Comparison of ENCODE assay signal across 25 cellular contexts in genomic region chr17:19331553-19332245, GRCh38. TPM values are rescaled to one million over a fixed set of nuclear protein-coding genes. Genes with fewer than 3 reads are reported as not detected.
A peak's percentile ranks its signal among the peaks of the same experiment; 100 is the strongest.
DNase-seq lines count a peak whose midpoint lies in the region; ATAC-seq and TF ChIP-seq lines count a peak whose summit lies in the region.
"Had no signal": no experiment of that assay in that cellular context is flagged by ENCODE, and none has a peak within 500 bp of the region (broad histone marks: within the 10 kb centered on the region; RNA-seq: fewer than 3 reads in every experiment).

No MANE protein-coding gene starts in this region.

- H3K4me2 ChIP-seq in neuronal stem cell (ENCODE audit: insufficient read depth, low read length, poor library complexity, severe bottlenecking), result no peak overlapping the region

- intact Hi-C loops in upper lobe of right lung (cut with DNase I), result no loop called here
- intact Hi-C loops in activated T-helper 2 cell treated with anti-CD3 and anti-CD28 coated beads, Interferon-gamma antibody, Interleukin-2, Interleukin-4, amounts not matched to agents 10 μg/mL and 5 μg/mL and 100 μg/mL, durations not matched to agents 14 hours and 24 hours and 36 hours (cut with micrococcal nuclease), result no loop called here

- H3K9me3 Mint-ChIP-seq in endodermal cell, result peaks cover 1% of the 10 kb centered on the region
- no peaks in the 10 kb centered on the region for H3K9me3 Mint-ChIP-seq in activated T-helper 2 cell treated with anti-CD3 and anti-CD28 coated beads, Interferon-gamma antibody, Interleukin-2, Interleukin-4, amounts not matched to agents 10 μg/mL and 5 μg/mL and 100 μg/mL, durations not matched to agents 14 hours and 24 hours and 36 hours
- H3K9me3 Mint-ChIP-seq: activated naive CD4-positive, alpha-beta T cell treated with anti-CD3 and anti-CD28 coated beads, Interleukin-2, amount 10 ng/mL, durations not matched to agents 7 days and 5 days; activated T-cell treated with anti-CD3 and anti-CD28 coated beads, Interleukin-2, amount 50 U/mL, for 72 hours; CD8-positive, alpha-beta T cell; central memory CD8-positive, alpha-beta T cell had no signal

- 91 to 94% methylated on average over 5 to 13 of the region's 13 CpGs for WGBS in endodermal cell (ENCODE audit: insufficient coverage in 1 of 2, insufficient read length in 1 of 2), 2 experiments
- WGBS in neuronal stem cell (ENCODE audit: extremely low coverage in 2 of 2, insufficient read length in 2 of 2, insufficient replicate concordance in 1 of 2), 2 donors, result no CpG with 5 or more reads among the region's 13 CpGs

- no peak overlapping the region for H3K4ac ChIP-seq in neuronal stem cell (ENCODE audit: low read length)

- H3K4me1 ChIP-seq in SJSA1 (replicated peaks) (peaks cover 51% of the 10 kb centered on the region), endodermal cell (ENCODE audit: control insufficient read depth, insufficient read depth, low read length) (no peaks in the 10 kb centered on the region), neuronal stem cell (ENCODE audit: control insufficient read depth in 2 of 2, insufficient read depth in 1 of 2, low read depth in 1 of 2, low read length in 2 of 2) (peaks cover 8 to 20% of the 10 kb centered on the region in 2 donors), upper lobe of right lung (no peaks in the 10 kb centered on the region), SJCRH30 (peaks cover 18% of the 10 kb centered on the region)

- H2AFZ ChIP-seq in neuronal stem cell (ENCODE audit: low read length), result no peak overlapping the region

- H3K36me3 Mint-ChIP-seq in endodermal cell (ENCODE audit: low read depth), result peaks cover 29% of the 10 kb centered on the region
- H3K36me3 Mint-ChIP-seq in activated T-helper 2 cell treated with anti-CD3 and anti-CD28 coated beads, Interferon-gamma antibody, Interleukin-2, Interleukin-4, amounts not matched to agents 10 μg/mL and 5 μg/mL and 100 μg/mL, durations not matched to agents 14 hours and 24 hours and 36 hours (ENCODE audit: low read depth), result no peaks in the 10 kb centered on the region
- H3K36me3 Mint-ChIP-seq: activated naive CD4-positive, alpha-beta T cell treated with anti-CD3 and anti-CD28 coated beads, Interleukin-2, amount 10 ng/mL, durations not matched to agents 7 days and 5 days; CD8-positive, alpha-beta T cell had no signal

- peak overlapping the region; percentile 84 for H3K27ac ChIP-seq in SJSA1
- peak overlapping the region; percentile 67 for H3K27ac ChIP-seq in endodermal cell (ENCODE audit: low read depth, low read length)
- H3K27ac ChIP-seq in neuronal stem cell (replicated peaks; ENCODE audit: low read length), result no peak overlapping the region
- H3K27ac ChIP-seq in upper lobe of right lung, result no peak overlapping the region
- no peak overlapping the region for H3K27ac ChIP-seq in SJCRH30
- H3K27ac ChIP-seq: gastroesophageal sphincter, ovary had no signal

- H2BK120ac ChIP-seq in neuronal stem cell (ENCODE audit: low read depth, low read length), result no peak overlapping the region

- H3K9ac ChIP-seq in endodermal cell (ENCODE audit: extremely low read depth, low read length, poor library complexity, severe bottlenecking) (no peak overlapping the region), neuronal stem cell (ENCODE audit: low read depth, low read length, poor library complexity) (peak overlapping the region; percentile 10)

- H3K79me1 ChIP-seq in neuronal stem cell (ENCODE audit: low read depth, low read length), result no peaks in the 10 kb centered on the region

- no peak overlapping the region for H2BK15ac ChIP-seq in neuronal stem cell (ENCODE audit: low read length)

- TF ChIP-seq CTCF in endodermal cell (conservative IDR thresholded peaks at IDR 0.05) (no peak), upper lobe of right lung (IDR thresholded peaks at IDR 0.05) (no peak)

- no peak overlapping the region for H3K14ac ChIP-seq in neuronal stem cell (ENCODE audit: low read length)

- H3K27me3 Mint-ChIP-seq in endodermal cell (ENCODE audit: insufficient read depth), result no peaks in the 10 kb centered on the region
- peaks cover 2% of the 10 kb centered on the region for H3K27me3 Mint-ChIP-seq in activated T-helper 2 cell treated with anti-CD3 and anti-CD28 coated beads, Interferon-gamma antibody, Interleukin-2, Interleukin-4, amounts not matched to agents 10 μg/mL and 5 μg/mL and 100 μg/mL, durations not matched to agents 14 hours and 24 hours and 36 hours (ENCODE audit: low read depth)
- H3K27me3 Mint-ChIP-seq: central memory CD8-positive, alpha-beta T cell had no signal

- no peak overlapping the region for H3K4me3 ChIP-seq in SJSA1
- no peak overlapping the region for H3K4me3 ChIP-seq in endodermal cell (ENCODE audit: low read length)
- no peak overlapping the region for H3K4me3 ChIP-seq in neuronal stem cell (ENCODE audit: low read length in 2 of 2)
- H3K4me3 ChIP-seq in upper lobe of right lung, result no peak overlapping the region
- H3K4me3 ChIP-seq in SJCRH30, result no peak overlapping the region
- H3K4me3 ChIP-seq: dorsolateral prefrontal cortex, gastroesophageal sphincter, ovary had no signal

- H3K4me3 Mint-ChIP-seq in endodermal cell, result no peak overlapping the region
- no peak overlapping the region for H3K4me3 Mint-ChIP-seq in activated T-helper 2 cell treated with anti-CD3 and anti-CD28 coated beads, Interferon-gamma antibody, Interleukin-2, Interleukin-4, amounts not matched to agents 10 μg/mL and 5 μg/mL and 100 μg/mL, durations not matched to agents 14 hours and 24 hours and 36 hours (ENCODE audit: low read depth)
- H3K4me3 Mint-ChIP-seq: activated naive CD4-positive, alpha-beta T cell treated with anti-CD3 and anti-CD28 coated beads, Interleukin-2, amount 10 ng/mL, durations not matched to agents 7 days and 5 days; activated T-cell treated with anti-CD3 and anti-CD28 coated beads, Interleukin-2, amount 50 U/mL, for 72 hours; CD8-positive, alpha-beta T cell; central memory CD8-positive, alpha-beta T cell had no signal

- H2BK12ac ChIP-seq in neuronal stem cell (ENCODE audit: low read length), result no peak overlapping the region

- no peak overlapping the region for H2AK5ac ChIP-seq in neuronal stem cell (ENCODE audit: low read depth, low read length)

- H3K4me1 Mint-ChIP-seq in endodermal cell, result peaks cover 4% of the 10 kb centered on the region
- H3K4me1 Mint-ChIP-seq in activated T-helper 2 cell treated with anti-CD3 and anti-CD28 coated beads, Interferon-gamma antibody, Interleukin-2, Interleukin-4, amounts not matched to agents 10 μg/mL and 5 μg/mL and 100 μg/mL, durations not matched to agents 14 hours and 24 hours and 36 hours (ENCODE audit: low read depth), result peaks cover 3% of the 10 kb centered on the region
- H3K4me1 Mint-ChIP-seq: activated naive CD4-positive, alpha-beta T cell treated with anti-CD3 and anti-CD28 coated beads, Interleukin-2, amount 10 ng/mL, durations not matched to agents 7 days and 5 days; central memory CD8-positive, alpha-beta T cell had no signal

- ATAC-seq in upper lobe of right lung, result no peak
- ATAC-seq: CD8-positive, alpha-beta T cell; right cardiac atrium; Right ventricle myocardium inferior had no signal

- no peak overlapping the region for H3K23ac ChIP-seq in neuronal stem cell (ENCODE audit: low read depth, low read length, poor library complexity)

- H3K18ac ChIP-seq in neuronal stem cell (ENCODE audit: low read length), result no peak overlapping the region

- DNase-seq in SJSA1 (ENCODE audit: low read depth in 1 of 2, low spot score in 2 of 2) (no peak), endodermal cell (no peak), neuronal stem cell (ENCODE audit: low spot score) (no peak), upper lobe of right lung (peak; percentile 48), AG08396 (ENCODE audit: low spot score) (no peak), SJCRH30 (no peak)
- DNase-seq in activated T-helper 2 cell treated with anti-CD3 and anti-CD28 coated beads, Interferon-gamma antibody, Interleukin-2, Interleukin-4, amounts not matched to agents 10 μg/mL and 5 μg/mL and 100 μg/mL, durations not matched to agents 14 hours and 24 hours and 36 hours (ENCODE audit: low spot score), result no peak
- DNase-seq: activated CD4-positive, CD25-positive, alpha-beta regulatory T cell treated with anti-CD3 and anti-CD28 coated beads, Interleukin-2, amount 50 U/mL, for 72 hours; activated naive CD4-positive, alpha-beta T cell treated with anti-CD3 and anti-CD28 coated beads, Interleukin-2, amount 10 ng/mL, durations not matched to agents 7 days and 5 days; activated T-cell treated with anti-CD3 and anti-CD28 coated beads, Interleukin-2, amount 50 U/mL, for 72 hours; anterior cingulate cortex; CD8-positive, alpha-beta T cell; DMS153; GDM1; NCI-H1048; NCI-H187 treated with DMSO at 0.1 percent for 48 hours; OCI-M1 had no signal

- H3K36me3 ChIP-seq in SJSA1 (peaks cover 16% of the 10 kb centered on the region), endodermal cell (ENCODE audit: control insufficient read depth, insufficient read depth, low read length) (peaks cover 34% of the 10 kb centered on the region), neuronal stem cell (replicated peaks in 1 of 2; ENCODE audit: control insufficient read depth in 2 of 2, insufficient read depth in 2 of 2, low read length in 2 of 2) (peaks cover 9 to 86% of the 10 kb centered on the region in 2 donors), upper lobe of right lung (no peaks in the 10 kb centered on the region), SJCRH30 (no peaks in the 10 kb centered on the region)
- H3K36me3 ChIP-seq: ovary had no signal

- no peak overlapping the region for H4K91ac ChIP-seq in neuronal stem cell (ENCODE audit: low read depth, low read length, poor library complexity)

- no peak overlapping the region for H4K8ac ChIP-seq in neuronal stem cell (ENCODE audit: low read depth, low read length)

- H3K27me3 ChIP-seq in SJSA1 (replicated peaks) (no peaks in the 10 kb centered on the region), endodermal cell (ENCODE audit: control insufficient read depth, insufficient read depth, low read length, poor library complexity, severe bottlenecking) (no peaks in the 10 kb centered on the region), neuronal stem cell (ENCODE audit: control insufficient read depth in 3 of 3, insufficient read depth in 3 of 3, low read depth in 1 of 3, low read length in 3 of 3) (no peaks in the 10 kb centered on the region), upper lobe of right lung (no peaks in the 10 kb centered on the region), SJCRH30 (no peaks in the 10 kb centered on the region)
- H3K27me3 ChIP-seq: dorsolateral prefrontal cortex, gastroesophageal sphincter, ovary had no signal

- no peak overlapping the region for H2BK5ac ChIP-seq in neuronal stem cell (ENCODE audit: low read length)

- no peak overlapping the region for H3K27ac Mint-ChIP-seq in endodermal cell
- H3K27ac Mint-ChIP-seq in activated T-helper 2 cell treated with anti-CD3 and anti-CD28 coated beads, Interferon-gamma antibody, Interleukin-2, Interleukin-4, amounts not matched to agents 10 μg/mL and 5 μg/mL and 100 μg/mL, durations not matched to agents 14 hours and 24 hours and 36 hours, result no peak overlapping the region
- H3K27ac Mint-ChIP-seq: activated naive CD4-positive, alpha-beta T cell treated with anti-CD3 and anti-CD28 coated beads, Interleukin-2, amount 10 ng/mL, durations not matched to agents 7 days and 5 days; activated T-cell treated with anti-CD3 and anti-CD28 coated beads, Interleukin-2, amount 50 U/mL, for 72 hours; CD8-positive, alpha-beta T cell had no signal

- H3K9me3 ChIP-seq in SJSA1 (replicated peaks), result no peaks in the 10 kb centered on the region
- H3K9me3 ChIP-seq in endodermal cell (ENCODE audit: control insufficient read depth, low read length), result no peaks in the 10 kb centered on the region
- no peaks in the 10 kb centered on the region for H3K9me3 ChIP-seq in neuronal stem cell (replicated peaks in 1 of 2; ENCODE audit: control insufficient read depth in 2 of 2, insufficient read depth in 1 of 2, low read depth in 1 of 2, low read length in 2 of 2)
- H3K9me3 ChIP-seq in upper lobe of right lung, result no peaks in the 10 kb centered on the region
- H3K9me3 ChIP-seq in SJCRH30 (replicated peaks), result no peaks in the 10 kb centered on the region
- H3K9me3 ChIP-seq: gastroesophageal sphincter, ovary had no signal

RNA-seq across cellular contexts. Expression of gene B9D1, which starts 30.8 kb away (rescaled TPM):
- total RNA-seq in SJSA1 (2014; rRNA removed; shearing (Covaris generic)), result 25.9 and 28.0 TPM in 2 replicates
- total RNA-seq in endodermal cell (10 to 100 TPM; 37.7 to 42.8 TPM), upper lobe of right lung (9.9 TPM)
- 28.5 TPM for polyA plus RNA-seq in endodermal cell (2013, experiment 1 of 2)
- 25.0 TPM for polyA plus RNA-seq in endodermal cell (2013, experiment 2 of 2)
- polyA plus RNA-seq in neuronal stem cell (2013, experiment 1 of 2), result 22.2 TPM
- polyA plus RNA-seq in neuronal stem cell (2013, experiment 2 of 2), result 23.4 TPM
- 6.7 TPM in 2 replicates for total RNA-seq in activated T-helper 2 cell treated with anti-CD3 and anti-CD28 coated beads, Interferon-gamma antibody, Interleukin-2, Interleukin-4, amounts not matched to agents 10 μg/mL and 5 μg/mL and 100 μg/mL, durations not matched to agents 14 hours and 24 hours and 36 hours
- total RNA-seq in SJCRH30 (2014; rRNA removed; shearing (Covaris generic)), result 15.2 and 15.3 TPM in 2 replicates

RNA-seq across cellular contexts. Expression of gene MAPK7, which starts 46.6 kb away (rescaled TPM):
- 0.72 and 7.8 TPM in 2 replicates for total RNA-seq in SJSA1 (2014; rRNA removed; shearing (Covaris generic))
- total RNA-seq in endodermal cell (10 to 100 TPM; 33.3 to 53.4 TPM), upper lobe of right lung (25.7 TPM)
- polyA plus RNA-seq in endodermal cell (2013, experiment 1 of 2), result 29.3 TPM
- 25.5 TPM for polyA plus RNA-seq in endodermal cell (2013, experiment 2 of 2)
- 21.1 TPM for polyA plus RNA-seq in neuronal stem cell (2013, experiment 1 of 2)
- 21.3 TPM for polyA plus RNA-seq in neuronal stem cell (2013, experiment 2 of 2)
- 18.9 and 22.6 TPM in 2 replicates for total RNA-seq in activated T-helper 2 cell treated with anti-CD3 and anti-CD28 coated beads, Interferon-gamma antibody, Interleukin-2, Interleukin-4, amounts not matched to agents 10 μg/mL and 5 μg/mL and 100 μg/mL, durations not matched to agents 14 hours and 24 hours and 36 hours
- total RNA-seq in SJCRH30 (2014; rRNA removed; shearing (Covaris generic)), result 38.3 and 43.1 TPM in 2 replicates

RNA-seq across cellular contexts. Expression of gene MFAP4, which starts 55.3 kb away (rescaled TPM):
- total RNA-seq in SJSA1 (2014; rRNA removed; shearing (Covaris generic)), result 0.39 TPM in 1 of 2 replicates, not detected in the other
- total RNA-seq in endodermal cell (10 to 100 TPM; 11.1 to 36.8 TPM), upper lobe of right lung (270 TPM)
- 20.4 TPM for polyA plus RNA-seq in endodermal cell (2013, experiment 1 of 2)
- polyA plus RNA-seq in endodermal cell (2013, experiment 2 of 2), result 18.1 TPM
- 0.18 TPM for polyA plus RNA-seq in neuronal stem cell (2013, experiment 1 of 2)
- polyA plus RNA-seq in neuronal stem cell (2013, experiment 2 of 2), result 0.07 TPM
- total RNA-seq in activated T-helper 2 cell treated with anti-CD3 and anti-CD28 coated beads, Interferon-gamma antibody, Interleukin-2, Interleukin-4, amounts not matched to agents 10 μg/mL and 5 μg/mL and 100 μg/mL, durations not matched to agents 14 hours and 24 hours and 36 hours, result not detected in 2 replicates
- total RNA-seq in SJCRH30 (2014; rRNA removed; shearing (Covaris generic)), result 79.6 and 82.5 TPM in 2 replicates
- total RNA-seq: activated CD8-positive, alpha-beta memory T cell treated with anti-CD3 and anti-CD28 coated beads for 36 hours; CD8-positive, alpha-beta T cell; epithelial cell of proximal tubule had no signal

Comparison
In these comparisons a context has a peak if more than half of its experiments do, and no peak if none do; other contexts are left out.
1. H3K27ac ChIP-seq: peak in SJSA1 (single experiment) and endodermal cell (single experiment); none in neuronal stem cell (single experiment), upper lobe of right lung (single experiment) and SJCRH30 (single experiment).